Comparison of ENCODE assay signal across 1 cellular context in the genomic region with DNA sequence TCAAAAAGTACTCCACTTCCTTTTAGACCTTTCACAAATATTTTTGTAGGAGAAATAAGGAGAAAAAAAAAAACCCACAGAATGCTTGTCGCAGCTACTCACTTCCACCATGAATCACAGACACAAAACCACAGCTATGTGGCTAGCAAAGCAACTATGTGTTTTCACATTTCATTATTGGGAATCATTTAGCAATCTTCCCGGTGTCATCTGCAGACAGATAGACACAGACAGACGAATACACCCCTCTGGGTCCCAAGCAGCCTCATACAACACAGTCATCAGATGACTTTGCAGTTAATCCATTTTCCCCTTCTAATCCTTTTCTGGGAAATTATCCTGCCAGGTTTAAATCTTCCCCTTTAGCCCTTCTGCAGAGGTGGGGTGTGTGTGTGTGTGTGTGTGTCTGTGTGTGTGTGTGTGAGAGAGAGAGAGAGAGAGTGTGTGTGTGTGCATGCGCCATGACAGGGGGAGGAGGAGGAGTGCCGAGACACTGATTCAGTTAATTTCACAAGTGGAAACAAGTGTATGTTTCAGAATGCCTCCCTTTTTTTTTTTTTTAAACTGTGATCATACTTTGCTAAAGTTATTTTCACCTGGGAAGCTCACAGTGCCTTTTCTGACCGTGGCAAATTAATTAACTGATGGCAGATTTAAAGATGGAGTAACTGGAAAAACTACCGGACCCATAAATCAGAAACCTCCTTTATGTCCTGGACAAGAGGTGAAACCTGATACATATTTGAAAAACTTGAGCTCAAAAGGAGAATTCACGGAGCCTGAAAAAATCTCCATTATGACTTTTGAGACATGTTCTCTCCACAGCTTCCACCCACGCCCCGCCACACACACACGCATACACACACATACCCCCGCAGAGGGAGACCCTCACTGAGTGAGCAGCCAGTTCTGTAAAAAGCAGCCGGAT.
TF ChIP-seq lines count a peak whose summit lies in the region.

No MANE protein-coding gene starts in this region.

TF ChIP-seq in HepG2, 621 proteins besides CTCF, POLR2A, EP300 and RAD21 (continued from another document):
- TF ChIP-seq ZNF407 (CRISPR knock-in tag; IDR thresholded peaks at IDR 0.05; ENCODE audit: not compliant biosample characterization) (no peak), ISL2 (CRISPR knock-in tag; IDR thresholded peaks at IDR 0.05) (no peak), MLLT10 (CRISPR knock-in tag; IDR thresholded peaks at IDR 0.05) (no peak), SMC3 (IDR thresholded peaks at IDR 0.05; ENCODE audit: low read length) (no peak), ZNF839 (CRISPR knock-in tag; IDR thresholded peaks at IDR 0.05; ENCODE audit: borderline replicate concordance) (no peak), HBP1 (CRISPR knock-in tag; IDR thresholded peaks at IDR 0.05; ENCODE audit: low read depth) (no peak), PRPF4 (IDR thresholded peaks at IDR 0.05; ENCODE audit: low read depth, low read length, poor library complexity, severe bottlenecking) (no peak), BCL6 (CRISPR knock-in tag; IDR thresholded peaks at IDR 0.05) (no peak), HNRNPL (IDR thresholded peaks at IDR 0.05; ENCODE audit: low read depth, low read length) (no peak), HDAC2 (CRISPR knock-in tag; IDR thresholded peaks at IDR 0.05) (no peak), PRDM10 (CRISPR knock-in tag; IDR thresholded peaks at IDR 0.05; ENCODE audit: low read depth) (no peak), ZC3H4 (CRISPR knock-in tag; IDR thresholded peaks at IDR 0.05; ENCODE audit: borderline replicate concordance) (no peak), CEBPB (IDR thresholded peaks at IDR 0.05; ENCODE audit: borderline replicate concordance, low read depth, low read length) (no peak), CCDC6 (CRISPR knock-in tag; IDR thresholded peaks at IDR 0.05) (no peak), NPAS2 (CRISPR knock-in tag; IDR thresholded peaks at IDR 0.05; ENCODE audit: borderline replicate concordance) (no peak), RNF2 (conservative IDR thresholded peaks at IDR 0.05; ENCODE audit: low read depth) (no peak), AFF4 (CRISPR knock-in tag; IDR thresholded peaks at IDR 0.05) (no peak)
- TF ChIP-seq, protein P1, sequence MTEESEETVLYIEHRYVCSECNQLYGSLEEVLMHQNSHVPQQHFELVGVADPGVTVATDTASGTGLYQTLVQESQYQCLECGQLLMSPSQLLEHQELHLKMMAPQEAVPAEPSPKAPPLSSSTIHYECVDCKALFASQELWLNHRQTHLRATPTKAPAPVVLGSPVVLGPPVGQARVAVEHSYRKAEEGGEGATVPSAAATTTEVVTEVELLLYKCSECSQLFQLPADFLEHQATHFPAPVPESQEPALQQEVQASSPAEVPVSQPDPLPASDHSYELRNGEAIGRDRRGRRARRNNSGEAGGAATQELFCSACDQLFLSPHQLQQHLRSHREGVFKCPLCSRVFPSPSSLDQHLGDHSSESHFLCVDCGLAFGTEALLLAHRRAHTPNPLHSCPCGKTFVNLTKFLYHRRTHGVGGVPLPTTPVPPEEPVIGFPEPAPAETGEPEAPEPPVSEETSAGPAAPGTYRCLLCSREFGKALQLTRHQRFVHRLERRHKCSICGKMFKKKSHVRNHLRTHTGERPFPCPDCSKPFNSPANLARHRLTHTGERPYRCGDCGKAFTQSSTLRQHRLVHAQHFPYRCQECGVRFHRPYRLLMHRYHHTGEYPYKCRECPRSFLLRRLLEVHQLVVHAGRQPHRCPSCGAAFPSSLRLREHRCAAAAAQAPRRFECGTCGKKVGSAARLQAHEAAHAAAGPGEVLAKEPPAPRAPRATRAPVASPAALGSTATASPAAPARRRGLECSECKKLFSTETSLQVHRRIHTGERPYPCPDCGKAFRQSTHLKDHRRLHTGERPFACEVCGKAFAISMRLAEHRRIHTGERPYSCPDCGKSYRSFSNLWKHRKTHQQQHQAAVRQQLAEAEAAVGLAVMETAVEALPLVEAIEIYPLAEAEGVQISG (CRISPR knock-in tag; IDR thresholded peaks at IDR 0.05): no peak
TF ChIP-seq in HepG2: peak in this region for 0.
